In the genomic region with DNA sequence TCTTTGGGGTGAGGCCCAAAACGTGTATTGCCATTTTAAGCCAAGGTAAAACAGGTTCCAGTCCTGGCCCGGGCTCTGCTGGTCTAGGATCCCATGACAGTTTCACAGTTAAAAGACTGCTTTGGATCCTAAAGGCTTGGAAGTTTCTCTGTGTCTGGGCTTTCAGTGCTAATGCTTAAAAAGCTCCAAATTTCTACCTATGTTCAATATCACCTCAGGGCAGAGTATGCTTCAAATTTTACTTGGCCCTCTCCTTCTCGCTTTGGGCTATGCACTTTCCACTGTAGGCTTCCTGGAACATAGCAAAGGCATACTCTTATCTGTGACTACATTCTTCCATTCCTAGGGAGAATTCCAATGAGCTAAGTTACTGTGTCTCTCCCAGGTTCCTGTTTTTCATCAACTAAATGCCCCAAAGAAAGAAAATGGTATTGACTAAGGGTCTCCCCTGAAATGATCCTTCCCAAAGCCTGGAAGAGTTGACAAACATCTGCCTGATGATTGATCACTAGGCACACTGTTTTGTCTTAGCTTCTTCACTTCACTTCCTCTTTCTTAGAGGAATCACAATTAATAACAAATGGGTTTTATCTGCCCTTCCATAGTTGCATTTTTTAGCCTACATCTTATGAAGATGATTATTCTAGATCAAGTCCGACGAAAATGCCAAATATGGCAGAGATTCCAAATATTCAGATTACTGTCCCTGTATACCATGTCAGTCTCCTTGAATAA, we compare ENCODE assay signal across 1 cellular context.
TF ChIP-seq lines count a peak whose summit lies in the region.

No MANE protein-coding gene starts in this region.

TF ChIP-seq in HepG2, 621 proteins besides CTCF, POLR2A, EP300 and RAD21 (continued from another document):
- TF ChIP-seq, protein P1, sequence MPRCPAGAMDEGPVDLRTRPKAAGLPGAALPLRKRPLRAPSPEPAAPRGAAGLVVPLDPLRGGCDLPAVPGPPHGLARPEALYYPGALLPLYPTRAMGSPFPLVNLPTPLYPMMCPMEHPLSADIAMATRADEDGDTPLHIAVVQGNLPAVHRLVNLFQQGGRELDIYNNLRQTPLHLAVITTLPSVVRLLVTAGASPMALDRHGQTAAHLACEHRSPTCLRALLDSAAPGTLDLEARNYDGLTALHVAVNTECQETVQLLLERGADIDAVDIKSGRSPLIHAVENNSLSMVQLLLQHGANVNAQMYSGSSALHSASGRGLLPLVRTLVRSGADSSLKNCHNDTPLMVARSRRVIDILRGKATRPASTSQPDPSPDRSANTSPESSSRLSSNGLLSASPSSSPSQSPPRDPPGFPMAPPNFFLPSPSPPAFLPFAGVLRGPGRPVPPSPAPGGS (CRISPR knock-in tag; IDR thresholded peaks at IDR 0.05): no peak
